ENCODE assay signal across 1 cellular context in genomic region chr7:105853931-105854419, GRCh38.
TF ChIP-seq lines count a peak whose summit lies in the region.

No MANE protein-coding gene starts in this region.

TF ChIP-seq in IMR-90, 13 proteins besides CTCF, POLR2A, EP300 and RAD21 (continued from another document):
- TF ChIP-seq BHLHE40 (IDR thresholded peaks at IDR 0.05; ENCODE audit: low read depth, low read length) (no peak), NFE2L2 (IDR thresholded peaks at IDR 0.05; ENCODE audit: low read depth, low read length) (no peak), ELK1 (IDR thresholded peaks at IDR 0.05; ENCODE audit: borderline replicate concordance, low read depth, low read length) (no peak), FOS (IDR thresholded peaks at IDR 0.05; ENCODE audit: low read depth, low read length) (no peak), RCOR1 (IDR thresholded peaks at IDR 0.05; ENCODE audit: insufficient replicate concordance, low read length) (no peak), MAZ (IDR thresholded peaks at IDR 0.05; ENCODE audit: borderline replicate concordance, low read depth, low read length) (no peak), SMC3 (IDR thresholded peaks at IDR 0.05; ENCODE audit: low read depth, low read length) (no peak), MAFK (IDR thresholded peaks at IDR 0.05; ENCODE audit: low read depth, low read length) (no peak), MXI1 (IDR thresholded peaks at IDR 0.05; ENCODE audit: borderline replicate concordance, low read depth, low read length) (no peak)
